In the genomic region with DNA sequence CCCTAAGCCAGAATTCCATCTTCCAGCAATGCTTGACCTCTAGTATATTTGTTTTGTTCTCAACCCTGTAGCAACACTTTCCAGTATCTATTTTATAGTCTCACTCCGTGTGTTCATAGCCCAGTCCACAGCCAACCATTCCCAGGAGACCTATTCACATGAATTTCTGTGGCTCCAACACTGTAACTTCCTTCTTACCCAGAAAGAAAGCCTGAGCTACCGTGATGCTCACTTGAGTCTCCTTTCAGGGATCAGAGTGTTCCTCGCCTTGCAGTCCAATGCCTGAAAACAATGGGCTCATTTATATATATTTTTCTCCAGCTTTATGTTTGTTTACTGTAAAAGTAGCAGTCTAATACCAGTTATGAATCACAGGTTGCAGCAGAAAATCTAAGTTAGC, we compare ENCODE assay signal across 19 cellular contexts.
"Had no signal": no experiment of that assay in that cellular context is flagged by ENCODE, and none has a peak within 500 bp of the region (broad histone marks: within the 10 kb centered on the region; RNA-seq: fewer than 3 reads in every experiment).

No MANE protein-coding gene starts in this region.

- H3K27ac Mint-ChIP-seq: activated T-cell treated with anti-CD3 and anti-CD28 coated beads, Interleukin-2, amount 50 U/mL, for 72 hours had no signal

- H3K4me3 Mint-ChIP-seq: activated T-cell treated with anti-CD3 and anti-CD28 coated beads, Interleukin-2, amount 50 U/mL, for 72 hours; central memory CD8-positive, alpha-beta T cell; nephron had no signal

- DNase-seq: activated CD4-positive, alpha-beta T cell treated with anti-CD3 and anti-CD28 coated beads for 1 hour; activated CD4-positive, alpha-beta T cell treated with anti-CD3 and anti-CD28 coated beads, Interleukin-2, amount 50 U/mL, for 4 hours; activated effector memory CD4-positive, alpha-beta T cell treated with anti-CD3 and anti-CD28 coated beads, Interleukin-2, amount 50 U/mL, for 16 hours; activated naive CD4-positive, alpha-beta T cell treated with anti-CD3 and anti-CD28 coated beads, Interleukin-2, amount 50 U/mL, for 16 hours; activated T-cell treated with anti-CD3 and anti-CD28 coated beads, Interleukin-2, amount 50 U/mL, for 72 hours; islet precursor cell; left colon; midbrain; stimulated activated naive CD4-positive, alpha-beta T cell treated with Interleukin-2 at 50 U/mL for 16 hours; thyroid gland; WERI-Rb-1 had no signal

- FAIRE-seq: endometrium had no signal

- ATAC-seq: activated T-cell treated with anti-CD3 and anti-CD28 coated beads, Interleukin-2, amount 50 U/mL, for 72 hours; left colon had no signal

- H3K27me3 Mint-ChIP-seq: central memory CD8-positive, alpha-beta T cell had no signal

- H3K9ac ChIP-seq: parathyroid adenoma had no signal

- H3K4me2 ChIP-seq: hepatocyte had no signal

- H3K79me2 ChIP-seq: hepatocyte, parathyroid adenoma had no signal

- H3K27me3 ChIP-seq: ascending aorta, hepatocyte, thyroid gland had no signal

- H3K4me1 ChIP-seq: ascending aorta, parathyroid adenoma, thyroid gland had no signal

- H3K4me3 ChIP-seq: ascending aorta, coronary artery, hepatocyte, lung, thyroid gland had no signal

- H3K36me3 ChIP-seq: ascending aorta, thyroid gland, WERI-Rb-1 had no signal

- H3K9me3 ChIP-seq: ascending aorta, thyroid gland had no signal

- H2AFZ ChIP-seq: hepatocyte, parathyroid adenoma had no signal

- H3K27ac ChIP-seq: ascending aorta, coronary artery, hepatocyte, parathyroid adenoma, thyroid gland, WERI-Rb-1 had no signal

- H3K4me1 Mint-ChIP-seq: central memory CD8-positive, alpha-beta T cell had no signal
